Comparison of ENCODE assay signal across 13 cellular contexts in the genomic region with DNA sequence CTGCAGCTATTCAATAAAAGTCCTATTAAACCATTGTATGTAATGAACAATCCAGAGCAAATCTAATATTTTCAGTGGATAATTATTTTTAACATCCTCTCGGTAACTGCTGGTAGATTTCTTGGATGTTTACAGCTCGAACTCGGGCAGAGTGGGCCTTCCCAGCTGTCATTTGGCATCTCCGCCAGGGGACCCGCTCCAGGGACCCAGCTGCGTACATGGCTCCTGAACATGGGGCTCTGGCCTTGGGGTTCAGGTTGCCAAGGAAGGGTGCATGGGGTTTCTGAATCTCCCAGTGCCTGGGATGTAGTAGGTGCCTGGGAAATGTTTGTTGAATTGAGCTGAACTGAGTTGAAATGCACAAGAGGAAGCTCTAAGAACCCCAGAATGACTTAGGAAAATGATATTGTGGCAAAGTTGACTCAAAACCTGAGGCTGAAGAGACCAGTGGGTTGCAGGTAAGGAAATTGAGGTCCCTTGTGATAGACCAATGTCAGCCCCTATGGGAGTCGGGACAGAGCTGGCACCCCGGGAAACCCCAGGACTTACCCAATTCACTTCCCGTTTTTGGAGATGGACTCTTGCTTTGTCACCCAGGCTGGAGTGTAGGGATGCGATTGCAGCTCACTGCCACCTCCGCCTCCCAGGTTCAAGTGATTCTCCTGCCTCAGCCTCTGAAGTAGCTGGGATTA.
DNase-seq lines count a peak whose midpoint lies in the region; ATAC-seq and TF ChIP-seq lines count a peak whose summit lies in the region.
"Had no signal": no experiment of that assay in that cellular context is flagged by ENCODE, and none has a peak within 500 bp of the region (broad histone marks: within the 10 kb centered on the region; RNA-seq: fewer than 3 reads in every experiment).

No MANE protein-coding gene starts in this region.

- H2AFZ ChIP-seq in ACC112 (ENCODE audit: low read length, unreplicated experiment) (peak overlapping the region; percentile 57), GM23248 (no peak overlapping the region), osteoblast (ENCODE audit: low read length) (no peak overlapping the region)
- H2AFZ ChIP-seq: neural progenitor cell had no signal

- no peaks in the 10 kb centered on the region for H3K9me2 ChIP-seq in GM23248 (ENCODE audit: insufficient read depth)

- 72 to 79% methylated on average over 11 of the region's 11 CpGs for WGBS in GM23248 (ENCODE audit: low coverage in 1 of 2, low lambda C conversion rate in 2 of 2, missing lambda C conversion rate in 2 of 2), 2 experiments

- H4K20me1 ChIP-seq in GM23248 (ENCODE audit: insufficient read depth) (0 out of 2 replicates have a peak, but pooled peaks cover 4% of the 10 kb centered on the region), osteoblast (ENCODE audit: insufficient read depth, low read length) (peaks cover 36% of the 10 kb centered on the region)

- no peak for TF ChIP-seq CTCF in chondrocyte (IDR thresholded peaks at IDR 0.05)
- no peak for TF ChIP-seq CTCF in osteoblast (IDR thresholded peaks at IDR 0.05; ENCODE audit: extremely low read depth, low read depth, low read length)

- H3K27me3 ChIP-seq in ACC112 (ENCODE audit: insufficient read depth, low read length) (no peaks in the 10 kb centered on the region), GM23248 (replicated peaks; ENCODE audit: insufficient read depth) (no peaks in the 10 kb centered on the region), osteoblast (ENCODE audit: insufficient read depth, low read length) (no peaks in the 10 kb centered on the region)
- H3K27me3 ChIP-seq: neural progenitor cell, Peyer's patch had no signal

- peak overlapping the region; percentile 61 for H3K27ac Mint-ChIP-seq in chondrocyte (ENCODE audit: unreplicated experiment)

- peak overlapping the region; percentile 31 for H3K9ac ChIP-seq in GM23248
- H3K9ac ChIP-seq: neural progenitor cell had no signal

- peaks cover 4% of the 10 kb centered on the region for H3K36me3 Mint-ChIP-seq in chondrocyte (ENCODE audit: low read depth)

- H3K4me1 ChIP-seq in ACC112 (ENCODE audit: control insufficient read depth, insufficient read depth, low read length, unreplicated experiment) (peaks cover 31% of the 10 kb centered on the region), GM23248 (ENCODE audit: insufficient read depth) (peaks cover 26% of the 10 kb centered on the region), osteoblast (ENCODE audit: insufficient read depth, low read length) (peaks cover 36% of the 10 kb centered on the region)
- H3K4me1 ChIP-seq: Peyer's patch had no signal

- no peaks in the 10 kb centered on the region for H3K9me3 Mint-ChIP-seq in chondrocyte (ENCODE audit: low read depth)
- H3K9me3 Mint-ChIP-seq: neural progenitor cell had no signal

- H3K4me3 Mint-ChIP-seq in chondrocyte (ENCODE audit: unreplicated experiment): no peak overlapping the region
- H3K4me3 Mint-ChIP-seq: neural progenitor cell had no signal

- H3K4me3 ChIP-seq in ACC112 (ENCODE audit: low read depth, low read length) (peak overlapping the region; percentile 68), GM23248 (peak overlapping the region; percentile 63), osteoblast (ENCODE audit: insufficient read depth, low read length) (peak overlapping the region; percentile 42)
- H3K4me3 ChIP-seq: neural progenitor cell had no signal

- H3K9me3 ChIP-seq in GM23248 (ENCODE audit: low read depth) (no peaks in the 10 kb centered on the region), osteoblast (ENCODE audit: low read depth, low read length) (no peaks in the 10 kb centered on the region)
- H3K9me3 ChIP-seq: Peyer's patch had no signal

- peaks cover 42% of the 10 kb centered on the region for H3K4me1 Mint-ChIP-seq in chondrocyte (ENCODE audit: low read depth)

- DNase-seq in GM23248 (no peak), chondrocyte (ENCODE audit: low spot score) (peak; percentile 40), osteoblast (ENCODE audit: insufficient read length, low spot score, missing footprints) (no peak), globus pallidus (ENCODE audit: low spot score) (no peak), DMS153 treated with DMSO at 0.1 percent for 48 hours (lab: John Stamatoyannopoulos, UW; ENCODE audit: unreplicated experiment) (no peak)
- DNase-seq: activated naive CD4-positive, alpha-beta T cell treated with anti-CD3 and anti-CD28 coated beads, Interleukin-2, amount 50 U/mL, for 16 hours; cerebellar nuclear complex; Peyer's patch; stimulated activated CD8-positive, alpha-beta memory T cell treated with anti-CD3 and anti-CD28 coated beads, Interleukin-4, amount 100 ng/mL, for 48 hours had no signal

- H3K79me2 ChIP-seq in ACC112 (ENCODE audit: control insufficient read depth, insufficient read depth, low read length, unreplicated experiment): no peaks in the 10 kb centered on the region
- no peaks in the 10 kb centered on the region for H3K79me2 ChIP-seq in GM23248 (ENCODE audit: insufficient read depth)
- H3K79me2 ChIP-seq in osteoblast (ENCODE audit: insufficient read depth, low read length): peaks cover 2% of the 10 kb centered on the region

- H3F3A ChIP-seq in GM23248 (ENCODE audit: insufficient read depth): peaks cover 15% of the 10 kb centered on the region

- no peaks in the 10 kb centered on the region for H3K27me3 Mint-ChIP-seq in chondrocyte (ENCODE audit: low read depth)

- H3K27ac ChIP-seq in ACC112 (ENCODE audit: low read depth, low read length) (peak overlapping the region; percentile 6; the same call in 1 of the 2 replicates), GM23248 (peak overlapping the region; percentile 45), osteoblast (ENCODE audit: low read depth, low read length) (peak overlapping the region; percentile 30)
- H3K27ac ChIP-seq: neural progenitor cell had no signal

- H3K4me2 ChIP-seq in GM23248 (ENCODE audit: unreplicated experiment) (peak overlapping the region; percentile 92), osteoblast (ENCODE audit: insufficient read depth, low read length) (peak overlapping the region; percentile 64)
- H3K4me2 ChIP-seq: neural progenitor cell had no signal

- no peaks in the 10 kb centered on the region for H3K36me3 ChIP-seq in ACC112 (ENCODE audit: insufficient read depth, low read length)
- no peaks in the 10 kb centered on the region for H3K36me3 ChIP-seq in GM23248 (ENCODE audit: low read depth)
- H3K36me3 ChIP-seq in osteoblast (ENCODE audit: insufficient read depth, low read length): no peaks in the 10 kb centered on the region
- H3K36me3 ChIP-seq: neural progenitor cell, Peyer's patch had no signal

- ATAC-seq in GM18519 (IDR thresholded peaks at IDR 0.05; ENCODE audit: low FRiP score, unreplicated experiment): no peak
- ATAC-seq in GM21737 (IDR thresholded peaks at IDR 0.05; ENCODE audit: unreplicated experiment): no peak

- in situ Hi-C loops in GM23248 (cut with MboI): no loop called here
